In genomic region chr12:124481772-124482566, GRCh38 we compare ENCODE assay signal across 14 cellular contexts.
A peak's percentile ranks its signal among the peaks of the same experiment; 100 is the strongest.
DNase-seq lines count a peak whose midpoint lies in the region; ATAC-seq, FAIRE-seq and TF ChIP-seq lines count a peak whose summit lies in the region.
"Had no signal": no experiment of that assay in that cellular context is flagged by ENCODE, and none has a peak within 500 bp of the region (broad histone marks: within the 10 kb centered on the region; RNA-seq: fewer than 3 reads in every experiment).

No MANE protein-coding gene starts in this region.

- POLR2A ChIA-PET in A549 (lab: Yijun Ruan, JAX) = no interaction called here
- POLR2A ChIA-PET in CD4-positive, alpha-beta T cell (lab: Charles Lee) = no interaction called here

- no peaks in the 10 kb centered on the region for H3K27me3 ChIP-seq in CD4-positive, alpha-beta T cell (ENCODE audit: control insufficient read depth, insufficient read depth, low read length)

- no peak for FAIRE-seq in A549 (lab: Jason Lieb, UNC)

- H3K9me3 Mint-ChIP-seq in central memory CD8-positive, alpha-beta T cell = no peaks in the 10 kb centered on the region
- H3K9me3 Mint-ChIP-seq in CD4-positive, alpha-beta T cell = no peaks in the 10 kb centered on the region
- H3K9me3 Mint-ChIP-seq: brain had no signal

- no peak for TF ChIP-seq RAD21 in A549 (conservative IDR thresholded peaks at IDR 0.05 in 1 of 2, IDR thresholded peaks at IDR 0.05 in 1 of 2)

- CTCF ChIA-PET in A549 (lab: Yijun Ruan, JAX) = interaction anchor here (1.4 kb wide), 1 partner anchor 11 kb away, joined by 3 read pairs; no protein-coding TSS in a partner anchor
- CTCF ChIA-PET in CD4-positive, alpha-beta T cell (lab: Charles Lee) = no interaction called here

- TF ChIP-seq POLR2A in A549 (IDR thresholded peaks at IDR 0.05; ENCODE audit: low read length) = no peak

- H3K27me3 Mint-ChIP-seq in central memory CD8-positive, alpha-beta T cell = no peaks in the 10 kb centered on the region
- no peaks in the 10 kb centered on the region for H3K27me3 Mint-ChIP-seq in CD4-positive, alpha-beta T cell
- H3K27me3 Mint-ChIP-seq: brain had no signal

- H3K36me3 Mint-ChIP-seq in central memory CD8-positive, alpha-beta T cell (ENCODE audit: insufficient read depth) = peaks cover 7% of the 10 kb centered on the region
- H3K36me3 Mint-ChIP-seq in CD4-positive, alpha-beta T cell (ENCODE audit: low read depth) = peaks cover 54% of the 10 kb centered on the region

- H3K27ac Mint-ChIP-seq in central memory CD8-positive, alpha-beta T cell (ENCODE audit: low read depth) = peak overlapping the region; percentile 82
- H3K27ac Mint-ChIP-seq in CD4-positive, alpha-beta T cell = no peak overlapping the region

- ATAC-seq in A549 (0 out of 6 replicates have a peak, but pooled peaks of 1 of the 2 experiments have one; percentile 3), GM18511 (IDR thresholded peaks at IDR 0.05; ENCODE audit: unreplicated experiment) (peak; percentile 34), HG02678 (IDR thresholded peaks at IDR 0.05; ENCODE audit: unreplicated experiment) (peak; percentile 48), GM18868 (IDR thresholded peaks at IDR 0.05; ENCODE audit: unreplicated experiment) (no peak), HG02852 (IDR thresholded peaks at IDR 0.05; ENCODE audit: unreplicated experiment) (no peak), GM19035 (IDR thresholded peaks at IDR 0.05; ENCODE audit: unreplicated experiment) (no peak)
- ATAC-seq in central memory CD8-positive, alpha-beta T cell (replicated peaks; ENCODE audit: extremely low read depth, poor library complexity, severe bottlenecking) = no peak
- ATAC-seq in CD4-positive, alpha-beta T cell (ENCODE audit: poor library complexity) = no peak
- ATAC-seq: mucosa of descending colon had no signal

- peak overlapping the region; percentile 71 to 82; a peak in 5 of 6 replicates for H3K27ac ChIP-seq in A549
- no peak overlapping the region for H3K27ac ChIP-seq in CD4-positive, alpha-beta T cell (ENCODE audit: low read depth, low read length)
- H3K27ac ChIP-seq: epithelial cell of prostate had no signal

- 88% methylated on average over 18 of the region's 19 CpGs for WGBS in A549 (ENCODE audit: missing lambda C conversion rate)

- intact Hi-C loops in CD4-positive, alpha-beta T cell (cut with DNase I, micrococcal nuclease) = no loop called here

- peaks cover 27% of the 10 kb centered on the region for H3K4me1 ChIP-seq in A549

- H3K4me1 Mint-ChIP-seq in central memory CD8-positive, alpha-beta T cell = peaks cover 46% of the 10 kb centered on the region
- peaks cover 11% of the 10 kb centered on the region for H3K4me1 Mint-ChIP-seq in CD4-positive, alpha-beta T cell (ENCODE audit: low read depth)

- H3K9me3 ChIP-seq in A549 = no peaks in the 10 kb centered on the region
- no peaks in the 10 kb centered on the region for H3K9me3 ChIP-seq in CD4-positive, alpha-beta T cell (ENCODE audit: control insufficient read depth, low read length)
- H3K9me3 ChIP-seq: mucosa of descending colon had no signal

- no peak for TF ChIP-seq EP300 in A549 (IDR thresholded peaks at IDR 0.05)

- H3K4me3 Mint-ChIP-seq in central memory CD8-positive, alpha-beta T cell = no peak overlapping the region
- H3K4me3 Mint-ChIP-seq in CD4-positive, alpha-beta T cell = no peak overlapping the region
- H3K4me3 Mint-ChIP-seq: brain had no signal

- TF ChIP-seq CTCF in A549 (IDR thresholded peaks at IDR 0.05) = no peak
- no peak for TF ChIP-seq CTCF in CD4-positive, alpha-beta T cell (IDR thresholded peaks at IDR 0.05)

- no peak for DNase-seq in A549 (ENCODE audit: low read depth in 1 of 2, low spot score in 1 of 2)
- no peak for DNase-seq in central memory CD8-positive, alpha-beta T cell (ENCODE audit: low spot score in 2 of 2)
- no peak for DNase-seq in CD4-positive, alpha-beta T cell
- DNase-seq: AML-193, NCI-H2227 treated with DMSO at 0.1 percent for 48 hours, retina had no signal

- H3K4me3 ChIP-seq in A549 = no peak overlapping the region
- H3K4me3 ChIP-seq: mucosa of descending colon had no signal

- peak overlapping the region; percentile 54 for H3K4me2 ChIP-seq in A549

TF ChIP-seq in A549, 52 proteins besides CTCF, POLR2A, EP300 and RAD21:
- TF ChIP-seq POLR2AphosphoS2 (conservative IDR thresholded peaks at IDR 0.05; ENCODE audit: low read length) (no peak), ZNF302 (CRISPR knock-in tag; IDR thresholded peaks at IDR 0.05) (no peak), CHD2 (IDR thresholded peaks at IDR 0.05; ENCODE audit: low read length, partially characterized antibody) (no peak), TFCP2L1 (CRISPR knock-in tag; IDR thresholded peaks at IDR 0.05) (no peak), SMC3 (IDR thresholded peaks at IDR 0.05) (no peak), CEBPB (IDR thresholded peaks at IDR 0.05) (no peak), MYC (IDR thresholded peaks at IDR 0.05; ENCODE audit: borderline replicate concordance, low read length) (no peak), SREBF2 (IDR thresholded peaks at IDR 0.05) (no peak), RFX5 (IDR thresholded peaks at IDR 0.05) (no peak), CBX8 (IDR thresholded peaks at IDR 0.05) (no peak), HOXB5 (CRISPR knock-in tag; IDR thresholded peaks at IDR 0.05) (no peak), E2F6 (IDR thresholded peaks at IDR 0.05; ENCODE audit: borderline replicate concordance, low read depth) (no peak), FOSL2 (IDR thresholded peaks at IDR 0.05) (no peak), FOSL2 (CRISPR knock-in tag; IDR thresholded peaks at IDR 0.05) (no peak), PHF8 (IDR thresholded peaks at IDR 0.05; ENCODE audit: borderline replicate concordance, low read depth) (no peak)

Comparison
In these comparisons a context has a peak if more than half of its experiments do, and no peak if none do; other contexts are left out.
1. ATAC-seq: peak in GM18511 (single experiment) and HG02678 (single experiment); none in central memory CD8-positive, alpha-beta T cell (single experiment), GM18868 (single experiment), CD4-positive, alpha-beta T cell (single experiment), HG02852 (single experiment) and GM19035 (single experiment).